In the genomic region with DNA sequence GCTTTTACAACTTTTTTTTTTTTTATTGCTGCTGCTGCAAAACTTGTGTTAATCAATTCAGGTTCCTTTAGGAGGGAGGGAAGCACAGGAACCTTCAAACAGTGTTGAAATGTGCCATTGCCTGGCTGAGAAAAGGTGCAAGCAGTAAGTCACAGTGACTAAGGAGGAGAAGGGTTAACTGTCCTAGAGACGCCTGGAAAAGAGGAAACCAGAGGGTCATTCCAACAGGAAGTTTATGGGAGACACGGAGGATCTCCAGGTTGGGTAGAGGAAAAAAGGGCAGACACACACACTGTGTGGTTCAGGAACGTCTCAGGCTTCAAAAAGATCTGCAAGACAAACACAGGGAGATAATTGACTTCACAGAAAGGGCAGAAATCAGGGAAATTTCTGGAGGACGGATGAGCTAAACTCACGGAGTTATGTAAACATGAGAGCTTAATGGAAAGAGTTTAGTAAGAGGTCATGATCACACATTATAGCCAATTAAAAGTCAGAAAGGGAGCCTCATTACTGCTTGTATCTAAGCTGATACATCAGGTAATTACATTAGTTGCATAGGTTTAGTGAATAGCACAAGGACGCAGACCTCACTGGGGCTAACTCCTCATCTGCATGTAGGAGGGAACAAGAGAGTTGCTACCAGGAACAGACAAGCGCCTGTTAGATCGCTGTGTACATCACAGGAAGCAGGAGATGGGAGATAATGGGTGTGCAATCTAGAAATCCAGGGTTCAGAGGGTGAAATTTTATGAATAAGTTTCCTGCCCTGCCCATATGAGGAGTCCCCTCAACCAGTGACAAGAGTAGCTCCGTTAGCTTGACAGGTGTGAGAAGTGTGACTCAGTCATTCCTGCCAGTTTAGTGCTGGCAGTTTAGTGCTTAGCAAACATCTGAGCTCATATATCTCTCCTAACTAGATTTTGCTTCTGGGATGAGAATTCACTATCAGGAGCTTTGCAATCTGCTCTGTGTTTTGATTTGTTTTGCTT, we compare ENCODE assay signal across 1 cellular context.
TF ChIP-seq lines count a peak whose summit lies in the region.

No MANE protein-coding gene starts in this region.

TF ChIP-seq in WTC11, 78 proteins besides CTCF, POLR2A, EP300 and RAD21 (continued from another document):
- TF ChIP-seq, protein P1, sequence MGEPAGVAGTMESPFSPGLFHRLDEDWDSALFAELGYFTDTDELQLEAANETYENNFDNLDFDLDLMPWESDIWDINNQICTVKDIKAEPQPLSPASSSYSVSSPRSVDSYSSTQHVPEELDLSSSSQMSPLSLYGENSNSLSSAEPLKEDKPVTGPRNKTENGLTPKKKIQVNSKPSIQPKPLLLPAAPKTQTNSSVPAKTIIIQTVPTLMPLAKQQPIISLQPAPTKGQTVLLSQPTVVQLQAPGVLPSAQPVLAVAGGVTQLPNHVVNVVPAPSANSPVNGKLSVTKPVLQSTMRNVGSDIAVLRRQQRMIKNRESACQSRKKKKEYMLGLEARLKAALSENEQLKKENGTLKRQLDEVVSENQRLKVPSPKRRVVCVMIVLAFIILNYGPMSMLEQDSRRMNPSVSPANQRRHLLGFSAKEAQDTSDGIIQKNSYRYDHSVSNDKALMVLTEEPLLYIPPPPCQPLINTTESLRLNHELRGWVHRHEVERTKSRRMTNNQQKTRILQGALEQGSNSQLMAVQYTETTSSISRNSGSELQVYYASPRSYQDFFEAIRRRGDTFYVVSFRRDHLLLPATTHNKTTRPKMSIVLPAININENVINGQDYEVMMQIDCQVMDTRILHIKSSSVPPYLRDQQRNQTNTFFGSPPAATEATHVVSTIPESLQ (CRISPR knock-in tag; IDR thresholded peaks at IDR 0.05) = no peak
- TF ChIP-seq SMAD4 (CRISPR knock-in tag; IDR thresholded peaks at IDR 0.05) (no peak), FOXK1 (CRISPR knock-in tag; IDR thresholded peaks at IDR 0.05) (no peak), SMAD3 (CRISPR knock-in tag; IDR thresholded peaks at IDR 0.05; ENCODE audit: borderline replicate concordance) (no peak), USF2 (CRISPR knock-in tag; IDR thresholded peaks at IDR 0.05) (no peak), NR3C1 (CRISPR knock-in tag; conservative IDR thresholded peaks at IDR 0.05; ENCODE audit: low read depth) (no peak), MYBL2 (CRISPR knock-in tag; IDR thresholded peaks at IDR 0.05) (no peak), ELF4 (CRISPR knock-in tag; IDR thresholded peaks at IDR 0.05; ENCODE audit: low read depth) (no peak), TEAD4 (CRISPR knock-in tag; IDR thresholded peaks at IDR 0.05) (no peak), NFYB (CRISPR knock-in tag; conservative IDR thresholded peaks at IDR 0.05; ENCODE audit: low read depth) (no peak), FOXJ3 (CRISPR knock-in tag; IDR thresholded peaks at IDR 0.05; ENCODE audit: borderline replicate concordance) (no peak), NFATC4 (CRISPR knock-in tag; IDR thresholded peaks at IDR 0.05) (no peak), GABPB1 (CRISPR knock-in tag; IDR thresholded peaks at IDR 0.05) (no peak), MXD4 (CRISPR knock-in tag; IDR thresholded peaks at IDR 0.05; ENCODE audit: borderline replicate concordance) (no peak), JAZF1 (CRISPR knock-in tag; IDR thresholded peaks at IDR 0.05) (no peak)
- TF ChIP-seq, protein P2, sequence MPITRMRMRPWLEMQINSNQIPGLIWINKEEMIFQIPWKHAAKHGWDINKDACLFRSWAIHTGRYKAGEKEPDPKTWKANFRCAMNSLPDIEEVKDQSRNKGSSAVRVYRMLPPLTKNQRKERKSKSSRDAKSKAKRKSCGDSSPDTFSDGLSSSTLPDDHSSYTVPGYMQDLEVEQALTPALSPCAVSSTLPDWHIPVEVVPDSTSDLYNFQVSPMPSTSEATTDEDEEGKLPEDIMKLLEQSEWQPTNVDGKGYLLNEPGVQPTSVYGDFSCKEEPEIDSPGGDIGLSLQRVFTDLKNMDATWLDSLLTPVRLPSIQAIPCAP (CRISPR knock-in tag; IDR thresholded peaks at IDR 0.05) = no peak
